Comparison of ENCODE assay signal across 16 cellular contexts in genomic region chr7:115252461-115252860, GRCh38.
DNase-seq lines count a peak whose midpoint lies in the region; ATAC-seq, FAIRE-seq and TF ChIP-seq lines count a peak whose summit lies in the region.
"Had no signal": no experiment of that assay in that cellular context is flagged by ENCODE, and none has a peak within 500 bp of the region (broad histone marks: within the 10 kb centered on the region; RNA-seq: fewer than 3 reads in every experiment).

No MANE protein-coding gene starts in this region.

- no peaks in the 10 kb centered on the region for H3K79me2 ChIP-seq in keratinocyte (ENCODE audit: control insufficient read depth, insufficient read depth, low read length)

- no peaks in the 10 kb centered on the region for H3K9me3 Mint-ChIP-seq in stimulated activated memory B cell treated with anti-CD40 and anti-IgM and Interleukin-4, amounts not matched to agents 10 μg/mL and 1 μg/mL and 100 μg/mL, for 72 hours
- H3K9me3 Mint-ChIP-seq: H9 had no signal

- H3K27ac Mint-ChIP-seq in stimulated activated memory B cell treated with anti-CD40 and anti-IgM and Interleukin-4, amounts not matched to agents 10 μg/mL and 1 μg/mL and 100 μg/mL, for 72 hours: no peak overlapping the region
- H3K27ac Mint-ChIP-seq: CD14-positive monocyte; CD4-positive, alpha-beta memory T cell; H9 had no signal

- H3K9ac ChIP-seq in keratinocyte (ENCODE audit: control insufficient read depth, extremely low read depth, insufficient read depth, low read length): no peak overlapping the region
- H3K9ac ChIP-seq: BLaER1 had no signal

- no peaks in the 10 kb centered on the region for H3K4me1 Mint-ChIP-seq in stimulated activated memory B cell treated with anti-CD40 and anti-IgM and Interleukin-4, amounts not matched to agents 10 μg/mL and 1 μg/mL and 100 μg/mL, for 72 hours
- H3K4me1 Mint-ChIP-seq: CD14-positive monocyte, H9 had no signal

- H3K9me3 ChIP-seq in keratinocyte (ENCODE audit: control insufficient read depth, low read depth, low read length): no peaks in the 10 kb centered on the region

- no peaks in the 10 kb centered on the region for H3K27me3 ChIP-seq in keratinocyte (ENCODE audit: control insufficient read depth, extremely low read depth, insufficient read depth, low read length)
- H3K27me3 ChIP-seq: BLaER1 had no signal

- H3K4me3 ChIP-seq in keratinocyte (ENCODE audit: control insufficient read depth in 2 of 3, extremely low read depth in 1 of 3, insufficient read depth in 2 of 3, low read depth in 1 of 3, low read length in 3 of 3): no peak overlapping the region
- H3K4me3 ChIP-seq: BLaER1 had no signal

- no peak overlapping the region for H3K4me2 ChIP-seq in keratinocyte (ENCODE audit: control insufficient read depth, extremely low read depth, insufficient read depth, low read depth, low read length)
- H3K4me2 ChIP-seq: BLaER1 had no signal

- H3K4me1 ChIP-seq in keratinocyte (ENCODE audit: control insufficient read depth, extremely low read depth, insufficient read depth, low read length): peaks cover 7% of the 10 kb centered on the region
- H3K4me1 ChIP-seq: BLaER1 had no signal

- H3K27ac ChIP-seq in keratinocyte (ENCODE audit: control insufficient read depth, insufficient read depth, low read length): no peak overlapping the region
- H3K27ac ChIP-seq: BLaER1 had no signal

- H3K36me3 ChIP-seq in keratinocyte (ENCODE audit: control insufficient read depth in 2 of 2, extremely low read depth in 1 of 2, insufficient read depth in 2 of 2, low read length in 2 of 2): no peaks in the 10 kb centered on the region
- H3K36me3 ChIP-seq: BLaER1 had no signal

- no peaks in the 10 kb centered on the region for H3K9me1 ChIP-seq in keratinocyte (ENCODE audit: control insufficient read depth, extremely low read depth, insufficient read depth, low read length)

- DNase-seq in NCI-H2171 treated with DMSO at 0.1 percent for 48 hours (lab: John Stamatoyannopoulos, UW): peak; percentile 46
- no peak for DNase-seq in NCI-H2171 (lab: John Stamatoyannopoulos, UW)
- DNase-seq in NCI-H69 (lab: John Stamatoyannopoulos, UW): peak; percentile 96
- DNase-seq in keratinocyte (ENCODE audit: low read depth, low spot score): no peak
- DNase-seq in foreskin melanocyte: no peak
- no peak for DNase-seq in hepatic stellate cell (ENCODE audit: low spot score)
- DNase-seq: 8988T; CD4-positive, alpha-beta memory T cell; DMS79; GDM1; H9 had no signal

- H4K20me1 ChIP-seq in keratinocyte (ENCODE audit: control insufficient read depth, extremely low read depth, insufficient read depth, low read length): no peaks in the 10 kb centered on the region
- H4K20me1 ChIP-seq: BLaER1 had no signal

- no peak for TF ChIP-seq CTCF in keratinocyte (optimal IDR thresholded peaks at IDR 0.05 in 1 of 3, IDR thresholded peaks at IDR 0.05 in 1 of 3, conservative IDR thresholded peaks at IDR 0.05 in 1 of 3; ENCODE audit: extremely low read depth in 1 of 3, insufficient read depth in 2 of 3, low read length in 3 of 3)

- H3K27me3 Mint-ChIP-seq in stimulated activated memory B cell treated with anti-CD40 and anti-IgM and Interleukin-4, amounts not matched to agents 10 μg/mL and 1 μg/mL and 100 μg/mL, for 72 hours: no peaks in the 10 kb centered on the region

- dilution Hi-C loops in keratinocyte (cut with MboI; ENCODE audit: extremely low pct_ligation_motif_present, low sequenced_read_pairs): no loop called here

- ATAC-seq in stimulated activated memory B cell treated with anti-CD40 and anti-IgM and Interleukin-4, amounts not matched to agents 10 μg/mL and 1 μg/mL and 100 μg/mL, for 72 hours: peak; percentile 50
- no peak for ATAC-seq in HG03457 (IDR thresholded peaks at IDR 0.05; ENCODE audit: unreplicated experiment)

- no peaks in the 10 kb centered on the region for H3K36me3 Mint-ChIP-seq in stimulated activated memory B cell treated with anti-CD40 and anti-IgM and Interleukin-4, amounts not matched to agents 10 μg/mL and 1 μg/mL and 100 μg/mL, for 72 hours
- H3K36me3 Mint-ChIP-seq: CD14-positive monocyte had no signal

- no peak overlapping the region for H3K4me3 Mint-ChIP-seq in stimulated activated memory B cell treated with anti-CD40 and anti-IgM and Interleukin-4, amounts not matched to agents 10 μg/mL and 1 μg/mL and 100 μg/mL, for 72 hours
- H3K4me3 Mint-ChIP-seq: CD14-positive monocyte; CD4-positive, alpha-beta memory T cell; H9 had no signal

- FAIRE-seq in keratinocyte (lab: Jason Lieb, UNC): peak; percentile 44
- FAIRE-seq: H1 had no signal

- H2AFZ ChIP-seq in keratinocyte (ENCODE audit: control insufficient read depth, low read length): no peak overlapping the region

Comparison
In these comparisons a context has a peak if more than half of its experiments do, and no peak if none do; other contexts are left out.
1. DNase-seq: peak in NCI-H2171 treated with DMSO at 0.1 percent for 48 hours (single experiment) and NCI-H69 (single experiment); none in NCI-H2171 (single experiment), keratinocyte (single experiment), foreskin melanocyte (single experiment) and hepatic stellate cell (single experiment).